Comparison of ENCODE assay signal across 15 cellular contexts in the genomic region with DNA sequence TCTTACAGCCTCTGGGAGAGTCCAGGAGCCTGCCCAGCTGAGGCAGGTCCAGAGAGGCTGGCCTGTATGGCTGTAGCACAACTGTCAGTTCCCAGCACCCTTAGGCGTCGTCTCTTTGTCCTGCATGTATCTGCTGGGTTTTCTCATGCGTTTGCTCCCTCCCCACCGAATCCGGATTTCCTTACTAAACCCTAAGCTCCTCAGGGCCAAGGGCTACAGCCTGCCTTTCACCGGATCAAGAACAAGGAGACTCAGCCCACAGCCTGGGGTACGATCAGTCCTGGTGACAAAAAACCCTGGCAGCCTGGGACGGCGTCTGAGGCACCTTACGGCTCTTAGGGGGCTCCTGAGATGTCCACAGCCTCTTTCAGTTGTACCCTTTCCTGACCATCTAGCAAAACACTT. TPM values are rescaled to one million over a fixed set of nuclear protein-coding genes. Genes with fewer than 3 reads are reported as not detected.
A peak's percentile ranks its signal among the peaks of the same experiment; 100 is the strongest.
DNase-seq lines count a peak whose midpoint lies in the region; ATAC-seq and TF ChIP-seq lines count a peak whose summit lies in the region.
"Had no signal": no experiment of that assay in that cellular context is flagged by ENCODE, and none has a peak within 500 bp of the region (broad histone marks: within the 10 kb centered on the region; RNA-seq: fewer than 3 reads in every experiment).

No MANE protein-coding gene starts in this region.

- no peaks in the 10 kb centered on the region for H3K9me3 ChIP-seq in CD8-positive, alpha-beta T cell (ENCODE audit: low read length)
- H3K9me3 ChIP-seq in hepatocyte (ENCODE audit: low read depth) (no peaks in the 10 kb centered on the region), gastrocnemius medialis (no peaks in the 10 kb centered on the region)

- intact Hi-C loops in CD8-positive, alpha-beta T cell (cut with DNase I, micrococcal nuclease), result no loop called here
- intact Hi-C loops in gastrocnemius medialis (cut with DNase I; ENCODE audit: low total_unique reads), result no loop called here

- no peak for TF ChIP-seq CTCF in CD8-positive, alpha-beta T cell (IDR thresholded peaks at IDR 0.05)
- TF ChIP-seq CTCF in hepatocyte (IDR thresholded peaks at IDR 0.05; ENCODE audit: poor library complexity) (no peak), gastrocnemius medialis (IDR thresholded peaks at IDR 0.05 in 4 of 5, conservative IDR thresholded peaks at IDR 0.05 in 1 of 5) (no peak)

- H3K27ac ChIP-seq in CD8-positive, alpha-beta T cell (ENCODE audit: low read depth, low read length), result no peak overlapping the region
- H3K27ac ChIP-seq in hepatocyte, result peak overlapping the region; percentile 94
- H3K27ac ChIP-seq in gastrocnemius medialis, result peak overlapping the region; percentile 68 to 82 (median 74)
- H3K27ac ChIP-seq: SK-N-MC had no signal

- peaks cover 41% of the 10 kb centered on the region for H3K4me1 Mint-ChIP-seq in CD8-positive, alpha-beta T cell (ENCODE audit: low read depth)
- peaks cover 92% of the 10 kb centered on the region for H3K4me1 Mint-ChIP-seq in activated CD4-positive, alpha-beta memory T cell treated with anti-CD3 and anti-CD28 coated beads, Interleukin-2, amount 10 ng/mL, durations not matched to agents 7 days and 5 days
- peaks cover 58% of the 10 kb centered on the region for H3K4me1 Mint-ChIP-seq in activated naive CD4-positive, alpha-beta T cell treated with anti-CD3 and anti-CD28 coated beads, Interleukin-2, amount 10 ng/mL, durations not matched to agents 7 days and 5 days

- peaks cover 11% of the 10 kb centered on the region for H3K27me3 Mint-ChIP-seq in CD8-positive, alpha-beta T cell (ENCODE audit: low read depth)
- H3K27me3 Mint-ChIP-seq in activated CD4-positive, alpha-beta memory T cell treated with anti-CD3 and anti-CD28 coated beads, Interleukin-2, amount 10 ng/mL, durations not matched to agents 7 days and 5 days, result no peaks in the 10 kb centered on the region
- H3K27me3 Mint-ChIP-seq in activated naive CD4-positive, alpha-beta T cell treated with anti-CD3 and anti-CD28 coated beads, Interleukin-2, amount 10 ng/mL, durations not matched to agents 7 days and 5 days, result no peaks in the 10 kb centered on the region

- no peaks in the 10 kb centered on the region for H3K79me2 ChIP-seq in hepatocyte

- no peak overlapping the region for H3K4me3 Mint-ChIP-seq in CD8-positive, alpha-beta T cell
- H3K4me3 Mint-ChIP-seq in activated CD4-positive, alpha-beta memory T cell treated with anti-CD3 and anti-CD28 coated beads, Interleukin-2, amount 10 ng/mL, durations not matched to agents 7 days and 5 days, result no peak overlapping the region
- H3K4me3 Mint-ChIP-seq in activated naive CD4-positive, alpha-beta T cell treated with anti-CD3 and anti-CD28 coated beads, Interleukin-2, amount 10 ng/mL, durations not matched to agents 7 days and 5 days, result no peak overlapping the region
- H3K4me3 Mint-ChIP-seq: activated naive CD4-positive, alpha-beta T cell treated with anti-CD3 and anti-CD28 coated beads for 36 hours; CD4-positive, CD25-positive, alpha-beta regulatory T cell had no signal

- 80% methylated on average over 10 of the region's 10 CpGs for WGBS in hepatocyte (ENCODE audit: low lambda C conversion rate, missing lambda C conversion rate)

- no peak for ATAC-seq in CD8-positive, alpha-beta T cell
- ATAC-seq in gastrocnemius medialis (no peak), GM19351 (IDR thresholded peaks at IDR 0.05; ENCODE audit: unreplicated experiment) (no peak)

- CTCF ChIA-PET in CD8-positive, alpha-beta T cell (lab: Charles Lee), result interaction anchor here (1.1 to 1.2 kb wide), 2 partner anchors 178 to 182 kb away, joined by 3 read pairs; no protein-coding TSS in a partner anchor
- CTCF ChIA-PET in activated CD4-positive, alpha-beta memory T cell treated with anti-CD3 and anti-CD28 coated beads, Interleukin-2, amount 10 ng/mL, durations not matched to agents 7 days and 5 days (lab: Charles Lee), result interaction anchor here (1.0 to 6.5 kb wide), 5 partner anchors 8 to 178 kb away, joined by 3 to 40 read pairs (median 25); a partner anchor contains a TSS
- CTCF ChIA-PET in activated naive CD4-positive, alpha-beta T cell treated with anti-CD3 and anti-CD28 coated beads, Interleukin-2, amount 10 ng/mL, durations not matched to agents 7 days and 5 days (lab: Charles Lee), result interaction anchor here (0.9 to 6.3 kb wide), 6 partner anchors 8 to 216 kb away, joined by 3 to 45 read pairs (median 6); no protein-coding TSS in a partner anchor

- H3K4me1 ChIP-seq in CD8-positive, alpha-beta T cell (ENCODE audit: insufficient read depth, low read length), result peaks cover 7% of the 10 kb centered on the region
- peaks cover 56% of the 10 kb centered on the region for H3K4me1 ChIP-seq in hepatocyte (ENCODE audit: insufficient read depth)
- peaks cover 49 to 51% of the 10 kb centered on the region in 2 donors for H3K4me1 ChIP-seq in gastrocnemius medialis

- POLR2A ChIA-PET in CD8-positive, alpha-beta T cell (lab: Charles Lee), result no interaction called here
- POLR2A ChIA-PET in activated CD4-positive, alpha-beta memory T cell treated with anti-CD3 and anti-CD28 coated beads, Interleukin-2, amount 10 ng/mL, durations not matched to agents 7 days and 5 days (lab: Charles Lee), result interaction anchor here (0.6 to 11.0 kb wide), 3 partner anchors 18 to 186 kb away, joined by 3 to 214 read pairs (median 3); no protein-coding TSS in a partner anchor

- H3K27me3 ChIP-seq in CD8-positive, alpha-beta T cell (ENCODE audit: insufficient read depth, low read length), result no peaks in the 10 kb centered on the region
- H3K27me3 ChIP-seq in hepatocyte (no peaks in the 10 kb centered on the region), gastrocnemius medialis (no peaks in the 10 kb centered on the region)

- TF ChIP-seq POLR2A in gastrocnemius medialis (IDR thresholded peaks at IDR 0.05), result no peak

- no peak overlapping the region for H3K4me2 ChIP-seq in hepatocyte

- peaks cover 35% of the 10 kb centered on the region for H3K36me3 ChIP-seq in CD8-positive, alpha-beta T cell (ENCODE audit: insufficient read depth, low read length)
- no peaks in the 10 kb centered on the region for H3K36me3 ChIP-seq in hepatocyte (replicated peaks; ENCODE audit: insufficient read depth, low read depth)
- peaks cover 0 to 25% of the 10 kb centered on the region in 2 donors for H3K36me3 ChIP-seq in gastrocnemius medialis

- no peaks in the 10 kb centered on the region for H3K9me2 ChIP-seq in hepatocyte (replicated peaks; ENCODE audit: insufficient read depth)

- H2AFZ ChIP-seq in hepatocyte, result no peak overlapping the region

- in situ Hi-C loops in gastrocnemius medialis (cut with MboI; ENCODE audit: low sequenced_read_pairs in 4 of 4), result loop anchor here in 2 of 4 donors (5.0 to 10.0 kb wide), 2 partner anchors 175 to 178 kb away; no protein-coding TSS in a partner anchor

- no peaks in the 10 kb centered on the region for H3K9me3 Mint-ChIP-seq in CD8-positive, alpha-beta T cell
- H3K9me3 Mint-ChIP-seq in activated CD4-positive, alpha-beta memory T cell treated with anti-CD3 and anti-CD28 coated beads, Interleukin-2, amount 10 ng/mL, durations not matched to agents 7 days and 5 days, result no peaks in the 10 kb centered on the region
- H3K9me3 Mint-ChIP-seq in activated naive CD4-positive, alpha-beta T cell treated with anti-CD3 and anti-CD28 coated beads, Interleukin-2, amount 10 ng/mL, durations not matched to agents 7 days and 5 days, result no peaks in the 10 kb centered on the region
- H3K9me3 Mint-ChIP-seq: activated naive CD4-positive, alpha-beta T cell treated with anti-CD3 and anti-CD28 coated beads for 36 hours had no signal

- no peak for DNase-seq in CD8-positive, alpha-beta T cell
- no peak for DNase-seq in activated CD4-positive, alpha-beta memory T cell treated with anti-CD3 and anti-CD28 coated beads, Interleukin-2, amount 10 ng/mL, durations not matched to agents 7 days and 5 days
- DNase-seq in hepatocyte (ENCODE audit: low spot score), result no peak
- no peak for DNase-seq in gastrocnemius medialis
- DNase-seq in EL, result no peak
- DNase-seq in activated naive CD4-positive, alpha-beta T cell treated with anti-CD3 and anti-CD28 coated beads, Interleukin-2, amount 10 ng/mL, durations not matched to agents 7 days and 5 days, result no peak
- no peak for DNase-seq in NCI-H2081 (lab: John Stamatoyannopoulos, UW)
- DNase-seq: activated CD4-positive, alpha-beta T cell treated with anti-CD3 and anti-CD28 coated beads for 1 hour; activated naive CD4-positive, alpha-beta T cell treated with anti-CD3 and anti-CD28 coated beads for 36 hours; CD4-positive, CD25-positive, alpha-beta regulatory T cell; erythroblast; NCI-H226 had no signal

- H3K4me3 ChIP-seq in CD8-positive, alpha-beta T cell (ENCODE audit: low read depth, low read length), result no peak overlapping the region
- H3K4me3 ChIP-seq in hepatocyte (no peak overlapping the region), gastrocnemius medialis (no peak overlapping the region)
- H3K4me3 ChIP-seq: SK-N-MC had no signal

- peaks cover 90% of the 10 kb centered on the region for H3K36me3 Mint-ChIP-seq in CD8-positive, alpha-beta T cell
- H3K36me3 Mint-ChIP-seq in activated CD4-positive, alpha-beta memory T cell treated with anti-CD3 and anti-CD28 coated beads, Interleukin-2, amount 10 ng/mL, durations not matched to agents 7 days and 5 days (ENCODE audit: low read depth), result peaks cover 64% of the 10 kb centered on the region
- H3K36me3 Mint-ChIP-seq in activated naive CD4-positive, alpha-beta T cell treated with anti-CD3 and anti-CD28 coated beads, Interleukin-2, amount 10 ng/mL, durations not matched to agents 7 days and 5 days, result peaks cover 73% of the 10 kb centered on the region

- peak overlapping the region; percentile 37 for H3K27ac Mint-ChIP-seq in CD8-positive, alpha-beta T cell
- peak overlapping the region; percentile 11 for H3K27ac Mint-ChIP-seq in activated CD4-positive, alpha-beta memory T cell treated with anti-CD3 and anti-CD28 coated beads, Interleukin-2, amount 10 ng/mL, durations not matched to agents 7 days and 5 days
- no peak overlapping the region for H3K27ac Mint-ChIP-seq in activated naive CD4-positive, alpha-beta T cell treated with anti-CD3 and anti-CD28 coated beads, Interleukin-2, amount 10 ng/mL, durations not matched to agents 7 days and 5 days
- H3K27ac Mint-ChIP-seq: activated naive CD4-positive, alpha-beta T cell treated with anti-CD3 and anti-CD28 coated beads for 36 hours; CD4-positive, CD25-positive, alpha-beta regulatory T cell; progenitor cell of endocrine pancreas had no signal

- H4K20me1 ChIP-seq in hepatocyte (ENCODE audit: insufficient read depth, poor library complexity, severe bottlenecking), result no peaks in the 10 kb centered on the region

RNA-seq across cellular contexts. Expression of a gene that starts 12.1 kb away (rescaled TPM):
- 10 to 100 TPM; 12.1 to 13.0 TPM for total RNA-seq in CD8-positive, alpha-beta T cell
- total RNA-seq in activated CD4-positive, alpha-beta memory T cell treated with anti-CD3 and anti-CD28 coated beads, Interleukin-2, amount 10 ng/mL, durations not matched to agents 7 days and 5 days, result 10 to 100 TPM; 38.3 to 39.8 TPM
- total RNA-seq in hepatocyte (8.8 and 9.4 TPM in 2 replicates), gastrocnemius medialis (1 to 10 TPM; 4.6 to 9.6 (median 6.9) TPM)
- 8.2 and 10.2 TPM in 2 replicates for polyA plus RNA-seq in hepatocyte

RNA-seq across cellular contexts. Expression of a gene that starts 25.2 kb away (rescaled TPM):
- 10 to 100 TPM; 38.7 to 48.2 TPM for total RNA-seq in CD8-positive, alpha-beta T cell
- 10 to 100 TPM; 43.2 to 45.4 TPM for total RNA-seq in activated CD4-positive, alpha-beta memory T cell treated with anti-CD3 and anti-CD28 coated beads, Interleukin-2, amount 10 ng/mL, durations not matched to agents 7 days and 5 days
- total RNA-seq in hepatocyte, result 49.2 and 56.4 TPM in 2 replicates
- 72.5 and 72.7 TPM in 2 replicates for polyA plus RNA-seq in hepatocyte
- total RNA-seq in gastrocnemius medialis, result 10 to 100 TPM; 12.6 to 50.2 (median 34.4) TPM

RNA-seq across cellular contexts. Expression of a gene that starts 37.1 kb away (rescaled TPM):
- 100 to 1,000 TPM; 128 to 149 TPM for total RNA-seq in CD8-positive, alpha-beta T cell
- total RNA-seq in activated CD4-positive, alpha-beta memory T cell treated with anti-CD3 and anti-CD28 coated beads, Interleukin-2, amount 10 ng/mL, durations not matched to agents 7 days and 5 days, result 10 to 100 TPM; 28.4 to 28.8 TPM
- total RNA-seq in hepatocyte, result 26.2 and 27.8 TPM in 2 replicates
- polyA plus RNA-seq in hepatocyte, result 45.2 and 49.0 TPM in 2 replicates
- total RNA-seq in gastrocnemius medialis, result 10 to 100 TPM; 47.2 to 59.9 (median 57.7) TPM

RNA-seq across cellular contexts. Expression of a gene that starts 41.9 kb away (rescaled TPM):
- total RNA-seq in CD8-positive, alpha-beta T cell, result not detected
- total RNA-seq in activated CD4-positive, alpha-beta memory T cell treated with anti-CD3 and anti-CD28 coated beads, Interleukin-2, amount 10 ng/mL, durations not matched to agents 7 days and 5 days, result under 1 TPM; 0.33 to 0.35 TPM
- total RNA-seq in hepatocyte (0.48 and 1.4 TPM in 2 replicates), gastrocnemius medialis (1 to 10 TPM in 2 of 4 donors, under 1 TPM in 2; 0.31 to 1.7 (median 1.2) TPM)
- polyA plus RNA-seq in hepatocyte, result 0.53 and 0.97 TPM in 2 replicates
